8 cellular contexts compared by ENCODE assay signal in genomic region chr12:3752741-3753486, GRCh38. TPM values are rescaled to one million over a fixed set of nuclear protein-coding genes. Genes with fewer than 3 reads are reported as not detected.
DNase-seq lines count a peak whose midpoint lies in the region; ATAC-seq and FAIRE-seq lines count a peak whose summit lies in the region.

CRACR2A (minus strand) TSS chr12:3753109; CDS start chr12:3696999, 56,110 bp downstream.

- FAIRE-seq in GM19239 (lab: Jason Lieb, UNC) = peak; percentile 96

- ATAC-seq in HG03432 (IDR thresholded peaks at IDR 0.05; ENCODE audit: unreplicated experiment) = peak; percentile 89
- peak; percentile 90 to 91 for ATAC-seq in left cardiac atrium

- peak; percentile 82 for DNase-seq in GM19239 (ENCODE audit: insufficient read length, low spot score)
- peak; percentile 89 to 90 for DNase-seq in SJCRH30
- DNase-seq in activated gamma-delta T cell treated with anti-CD3 and anti-CD28 coated beads, Interleukin-2, amount 50 U/mL, for 16 hours (ENCODE audit: low read depth) = peak; percentile 76
- DNase-seq in left cardiac atrium = peak; percentile 85
- DNase-seq in skeletal muscle cell (ENCODE audit: low read depth) = no peak
- DNase-seq in NCI-H1105 (lab: John Stamatoyannopoulos, UW) = no peak

- peak within 1 kb of the TSS; percentile 86 to 100 (median 96) for H3K27ac ChIP-seq in BLaER1 treated with 17β-estradiol and CSF1 and Interleukin-3, amounts not matched to agents 10 nM and 100 nM
- H3K27ac ChIP-seq in SJCRH30 = peak within 1 kb of the TSS; percentile 93

- H3K4me2 ChIP-seq in BLaER1 treated with 17β-estradiol and CSF1 and Interleukin-3, amounts not matched to agents 10 nM and 100 nM = peak within 1 kb of the TSS; percentile 86 to 99 (median 93)

- peaks cover 0 to 43% (median 28%) of the 10 kb centered on the region in 11 experiments; a peak in 18 of 22 replicates for H3K36me3 ChIP-seq in BLaER1 treated with 17β-estradiol and CSF1 and Interleukin-3, amounts not matched to agents 10 nM and 100 nM
- no peaks in the 10 kb centered on the region for H3K36me3 ChIP-seq in SJCRH30

- H3K4me1 ChIP-seq in BLaER1 treated with 17β-estradiol and CSF1 and Interleukin-3, amounts not matched to agents 10 nM and 100 nM = peaks cover 43 to 62% (median 55%) of the 10 kb centered on the region in 10 experiments
- H3K4me1 ChIP-seq in SJCRH30 = peaks cover 25% of the 10 kb centered on the region

- intact Hi-C loops in left cardiac atrium (cut with DNase I) = no loop called here

- peaks cover 3 to 19% (median 10%) of the 10 kb centered on the region in 11 experiments for H3K9me3 ChIP-seq in BLaER1 treated with 17β-estradiol and CSF1 and Interleukin-3, amounts not matched to agents 10 nM and 100 nM (replicated peaks in 1 of 11)
- H3K9me3 ChIP-seq in SJCRH30 (replicated peaks) = no peaks in the 10 kb centered on the region

- H4K20me1 ChIP-seq in BLaER1 treated with 17β-estradiol and CSF1 and Interleukin-3, amounts not matched to agents 10 nM and 100 nM = peaks cover 0 to 32% (median 18%) of the 10 kb centered on the region in 11 experiments; a peak in 15 of 22 replicates

- no peaks in the 10 kb centered on the region for H3K27me3 ChIP-seq in BLaER1 treated with 17β-estradiol and CSF1 and Interleukin-3, amounts not matched to agents 10 nM and 100 nM
- H3K27me3 ChIP-seq in SJCRH30 = no peaks in the 10 kb centered on the region

- peak within 1 kb of the TSS; percentile 85 to 99 (median 90) for H3K9ac ChIP-seq in BLaER1 treated with 17β-estradiol and CSF1 and Interleukin-3, amounts not matched to agents 10 nM and 100 nM

- H3K4me3 ChIP-seq in BLaER1 treated with 17β-estradiol and CSF1 and Interleukin-3, amounts not matched to agents 10 nM and 100 nM = peak within 1 kb of the TSS; percentile 64 to 91 (median 76)
- H3K4me3 ChIP-seq in SJCRH30 = peak within 1 kb of the TSS; percentile 64
- peak within 1 kb of the TSS; percentile 42 for H3K4me3 ChIP-seq in skeletal muscle cell (ENCODE audit: low read depth, low read length)

RNA-seq across cellular contexts. Expression of gene CRACR2A, which starts in this region (rescaled TPM):
- total RNA-seq in SJCRH30 (2014; rRNA removed; shearing (Covaris generic)) = 14.3 and 16.1 TPM in 2 replicates
- total RNA-seq in left cardiac atrium = 10 to 100 TPM in 1 of 2 donors, 1 to 10 TPM in 1; 7.4 to 10.1 TPM

Comparison
In these comparisons a context has a peak if more than half of its experiments do, and no peak if none do; other contexts are left out.
1. DNase-seq: peak in GM19239 (single experiment), SJCRH30 (2 of 2), activated gamma-delta T cell treated with anti-CD3 and anti-CD28 coated beads, Interleukin-2, amount 50 U/mL, for 16 hours (single experiment) and left cardiac atrium (single experiment); none in skeletal muscle cell (single experiment) and NCI-H1105 (single experiment).
2. Peak in every context shown above with its lines, with median percentiles within 50 percentile points of each other: H3K4me3 ChIP-seq.